8 cellular contexts compared by ENCODE assay signal in the genomic region with DNA sequence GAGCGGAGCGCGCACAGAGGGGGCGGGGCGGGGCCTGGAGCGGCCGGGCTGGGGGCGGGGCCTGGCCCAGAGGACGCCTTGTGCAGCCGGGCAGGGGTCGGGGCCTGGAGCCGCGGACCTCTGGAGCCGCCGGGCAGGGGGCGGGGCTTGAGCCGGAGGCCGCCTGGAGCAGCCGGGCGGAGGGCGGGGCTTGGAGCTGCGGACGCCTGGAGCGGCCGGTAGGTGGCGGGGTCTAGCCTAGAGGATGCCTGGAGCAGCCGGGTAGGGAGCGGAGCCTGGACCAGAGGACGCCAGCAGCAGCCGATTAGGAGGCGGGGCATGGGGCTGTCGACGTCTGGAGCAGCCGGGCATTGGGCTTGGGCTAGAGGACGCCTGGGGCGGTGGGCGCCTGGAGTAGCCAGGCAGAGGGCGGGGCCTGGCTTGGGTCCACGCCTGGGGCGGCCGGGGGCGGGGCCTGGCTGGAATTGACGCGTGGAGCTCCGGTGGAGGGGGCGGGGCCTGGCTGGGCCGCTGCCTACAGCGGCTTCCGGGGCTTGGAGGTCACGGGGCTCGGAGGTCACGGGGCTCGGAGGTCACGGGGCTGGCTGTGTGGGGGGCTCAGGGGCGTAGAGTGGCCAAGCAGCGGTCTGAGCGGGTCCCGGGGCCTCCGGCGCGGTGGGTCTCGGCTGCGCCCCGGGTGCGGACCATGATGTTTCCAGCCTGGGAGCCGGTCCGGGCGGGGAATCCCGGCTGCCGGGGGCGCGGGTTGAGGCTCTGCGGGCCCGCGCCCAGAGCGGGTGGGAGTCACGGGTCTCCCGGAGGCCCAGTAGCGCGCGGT. TPM values are rescaled to one million over a fixed set of nuclear protein-coding genes. Genes with fewer than 3 reads are reported as not detected.
DNase-seq lines count a peak whose midpoint lies in the region; ATAC-seq and TF ChIP-seq lines count a peak whose summit lies in the region.

A gene (minus strand): TSS at position 13 of the 817 bp plus-strand sequence. CDS start 135 bp downstream, outside the sequence.

- TF ChIP-seq EP300 in Ishikawa (IDR thresholded peaks at IDR 0.05; ENCODE audit: borderline replicate concordance) = no peak

- peak; percentile 62; the same call in 1 of the 2 replicates for TF ChIP-seq RAD21 in Ishikawa (IDR thresholded peaks at IDR 0.05; ENCODE audit: low read depth)

- DNase-seq in DMS153 treated with DMSO at 0.1 percent for 48 hours (lab: John Stamatoyannopoulos, UW; ENCODE audit: unreplicated experiment) (peak; percentile 98), OCI-M2 (lab: John Stamatoyannopoulos, UW; ENCODE audit: unreplicated experiment) (peak; percentile 81), activated T-cell treated with anti-CD3 and anti-CD28 coated beads for 4 hours (peak; percentile 90), epithelial cell of prostate (ENCODE audit: low read depth, low spot score) (peak; percentile 86), mucosa of gallbladder (ENCODE audit: low spot score) (peak; percentile 99)
- peak; percentile 81 to 85 for DNase-seq in stimulated activated CD8-positive, alpha-beta memory T cell treated with anti-CD3 and anti-CD28 coated beads, Interleukin-4, amount 100 ng/mL, for 4 hours (ENCODE audit: low read depth in 2 of 2, low spot score in 1 of 2)

- ATAC-seq in GM21576 (IDR thresholded peaks at IDR 0.05; ENCODE audit: unreplicated experiment) = peak; percentile 70

- peak within 1 kb of the TSS; percentile 84 for H3K27ac ChIP-seq in epithelial cell of prostate

TF ChIP-seq in Ishikawa, 13 proteins besides CTCF, POLR2A, EP300 and RAD21:
- TF ChIP-seq, protein P1, sequence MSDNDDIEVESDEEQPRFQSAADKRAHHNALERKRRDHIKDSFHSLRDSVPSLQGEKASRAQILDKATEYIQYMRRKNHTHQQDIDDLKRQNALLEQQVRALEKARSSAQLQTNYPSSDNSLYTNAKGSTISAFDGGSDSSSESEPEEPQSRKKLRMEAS (IDR thresholded peaks at IDR 0.05) = peak; percentile 16
- no peak for TF ChIP-seq FOXM1 (IDR thresholded peaks at IDR 0.05; ENCODE audit: borderline replicate concordance, low read depth)
- TF ChIP-seq ZBTB7A (IDR thresholded peaks at IDR 0.05; ENCODE audit: low read depth) = peak; percentile 87; the same call in 1 of the 2 replicates
- TF ChIP-seq CEBPB (IDR thresholded peaks at IDR 0.05) = no peak
- TF ChIP-seq TAF1 (IDR thresholded peaks at IDR 0.05; ENCODE audit: low read depth) = no peak; the same call in 1 of the 2 replicates
- no peak for TF ChIP-seq CREB1 (IDR thresholded peaks at IDR 0.05; ENCODE audit: low read depth)
- no peak for TF ChIP-seq TEAD4 (IDR thresholded peaks at IDR 0.05)
- TF ChIP-seq NFIC (IDR thresholded peaks at IDR 0.05) = no peak; the same call in 1 of the 2 replicates
- no peak for TF ChIP-seq YY1 (IDR thresholded peaks at IDR 0.05; ENCODE audit: low read depth)
- TF ChIP-seq, protein P2, sequence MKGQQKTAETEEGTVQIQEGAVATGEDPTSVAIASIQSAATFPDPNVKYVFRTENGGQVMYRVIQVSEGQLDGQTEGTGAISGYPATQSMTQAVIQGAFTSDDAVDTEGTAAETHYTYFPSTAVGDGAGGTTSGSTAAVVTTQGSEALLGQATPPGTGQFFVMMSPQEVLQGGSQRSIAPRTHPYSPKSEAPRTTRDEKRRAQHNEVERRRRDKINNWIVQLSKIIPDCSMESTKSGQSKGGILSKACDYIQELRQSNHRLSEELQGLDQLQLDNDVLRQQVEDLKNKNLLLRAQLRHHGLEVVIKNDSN (IDR thresholded peaks at IDR 0.05) = peak; percentile 85
- peak; percentile 9; the same call in 1 of the 2 replicates for TF ChIP-seq TCF12 (IDR thresholded peaks at IDR 0.05; ENCODE audit: low read depth)
- TF ChIP-seq EGR1 (IDR thresholded peaks at IDR 0.05) = no peak
- TF ChIP-seq, protein P3, sequence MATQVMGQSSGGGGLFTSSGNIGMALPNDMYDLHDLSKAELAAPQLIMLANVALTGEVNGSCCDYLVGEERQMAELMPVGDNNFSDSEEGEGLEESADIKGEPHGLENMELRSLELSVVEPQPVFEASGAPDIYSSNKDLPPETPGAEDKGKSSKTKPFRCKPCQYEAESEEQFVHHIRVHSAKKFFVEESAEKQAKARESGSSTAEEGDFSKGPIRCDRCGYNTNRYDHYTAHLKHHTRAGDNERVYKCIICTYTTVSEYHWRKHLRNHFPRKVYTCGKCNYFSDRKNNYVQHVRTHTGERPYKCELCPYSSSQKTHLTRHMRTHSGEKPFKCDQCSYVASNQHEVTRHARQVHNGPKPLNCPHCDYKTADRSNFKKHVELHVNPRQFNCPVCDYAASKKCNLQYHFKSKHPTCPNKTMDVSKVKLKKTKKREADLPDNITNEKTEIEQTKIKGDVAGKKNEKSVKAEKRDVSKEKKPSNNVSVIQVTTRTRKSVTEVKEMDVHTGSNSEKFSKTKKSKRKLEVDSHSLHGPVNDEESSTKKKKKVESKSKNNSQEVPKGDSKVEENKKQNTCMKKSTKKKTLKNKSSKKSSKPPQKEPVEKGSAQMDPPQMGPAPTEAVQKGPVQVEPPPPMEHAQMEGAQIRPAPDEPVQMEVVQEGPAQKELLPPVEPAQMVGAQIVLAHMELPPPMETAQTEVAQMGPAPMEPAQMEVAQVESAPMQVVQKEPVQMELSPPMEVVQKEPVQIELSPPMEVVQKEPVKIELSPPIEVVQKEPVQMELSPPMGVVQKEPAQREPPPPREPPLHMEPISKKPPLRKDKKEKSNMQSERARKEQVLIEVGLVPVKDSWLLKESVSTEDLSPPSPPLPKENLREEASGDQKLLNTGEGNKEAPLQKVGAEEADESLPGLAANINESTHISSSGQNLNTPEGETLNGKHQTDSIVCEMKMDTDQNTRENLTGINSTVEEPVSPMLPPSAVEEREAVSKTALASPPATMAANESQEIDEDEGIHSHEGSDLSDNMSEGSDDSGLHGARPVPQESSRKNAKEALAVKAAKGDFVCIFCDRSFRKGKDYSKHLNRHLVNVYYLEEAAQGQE (IDR thresholded peaks at IDR 0.05; ENCODE audit: low read depth) = no peak
TF ChIP-seq in Ishikawa: peak in this region for 4.

RNA-seq across cellular contexts. Expression of the gene that starts here (rescaled TPM):
- 139 TPM for total RNA-seq in mucosa of gallbladder

Comparison
In these comparisons a context has a peak if more than half of its experiments do, and no peak if none do; other contexts are left out.
1. Peak in every context shown above with its lines: DNase-seq, ATAC-seq and H3K27ac ChIP-seq.